Comparison of ENCODE assay signal across 11 cellular contexts in genomic region chr5:28544501-28544900, GRCh38.
"Had no signal": no experiment of that assay in that cellular context is flagged by ENCODE, and none has a peak within 500 bp of the region (broad histone marks: within the 10 kb centered on the region; RNA-seq: fewer than 3 reads in every experiment).

No MANE protein-coding gene starts in this region.

- H3K9me3 ChIP-seq: HAP-1 had no signal

- DNase-seq: GM23248, GOT3, H7, H9, HCEC 1CT, HFFc6 had no signal

- H3K9ac ChIP-seq: GM23248 had no signal

- ATAC-seq: GM23338, HCT116 had no signal

- H3K4me1 ChIP-seq: HAP-1 had no signal

- H3K27ac ChIP-seq: GM23248 had no signal

- H3K36me3 ChIP-seq: HAP-1 had no signal

- H3K4me2 ChIP-seq: GM23338 had no signal

- H2AFZ ChIP-seq: GM23248, GM23338 had no signal

- FAIRE-seq: H1, H54 had no signal

- H3K4me3 ChIP-seq: GM23248, GM23338, HAP-1 had no signal
